ENCODE assay signal across 9 cellular contexts in the genomic region with DNA sequence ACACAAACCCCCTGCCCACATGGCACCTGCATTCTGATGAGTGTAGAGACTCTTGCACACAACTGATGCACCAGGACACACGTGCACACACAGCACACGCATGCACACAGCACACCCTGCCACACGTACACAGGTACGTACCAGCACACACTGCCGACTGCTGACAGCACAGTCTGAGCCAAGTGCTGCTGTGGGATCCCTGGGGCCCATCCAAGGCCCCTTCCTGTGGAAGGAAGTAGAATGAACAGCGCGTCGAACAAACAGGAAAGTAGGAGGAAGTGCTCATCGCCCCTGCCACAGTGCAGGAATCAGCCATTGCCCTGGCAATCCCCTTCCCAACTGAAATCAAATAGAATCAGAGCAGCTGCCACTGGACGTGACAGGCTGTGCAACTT. TPM values are rescaled to one million over a fixed set of nuclear protein-coding genes. Genes with fewer than 3 reads are reported as not detected.
A peak's percentile ranks its signal among the peaks of the same experiment; 100 is the strongest.
DNase-seq lines count a peak whose midpoint lies in the region; ATAC-seq and TF ChIP-seq lines count a peak whose summit lies in the region.
"Had no signal": no experiment of that assay in that cellular context is flagged by ENCODE, and none has a peak within 500 bp of the region (broad histone marks: within the 10 kb centered on the region; RNA-seq: fewer than 3 reads in every experiment).

No MANE protein-coding gene starts in this region.

- peak overlapping the region; percentile 61 for H3K27ac Mint-ChIP-seq in activated naive CD4-positive, alpha-beta T cell treated with anti-CD3 and anti-CD28 coated beads, Interleukin-2, amount 50 U/mL, for 24 hours

- TF ChIP-seq EP300 in transverse colon (IDR thresholded peaks at IDR 0.05; ENCODE audit: low read depth): no peak

- H3K4me1 Mint-ChIP-seq in activated naive CD4-positive, alpha-beta T cell treated with anti-CD3 and anti-CD28 coated beads, Interleukin-2, amount 50 U/mL, for 24 hours: peaks cover 41% of the 10 kb centered on the region

- peaks cover 0 to 16% (median 8%) of the 10 kb centered on the region in 4 donors for H3K4me1 ChIP-seq in transverse colon

- TF ChIP-seq CTCF in lower leg skin (IDR thresholded peaks at IDR 0.05) (no peak), transverse colon (IDR thresholded peaks at IDR 0.05) (no peak), brain microvascular endothelial cell (IDR thresholded peaks at IDR 0.05; ENCODE audit: low read depth, low read length, missing control alignments) (no peak)

- H3K36me3 Mint-ChIP-seq in activated naive CD4-positive, alpha-beta T cell treated with anti-CD3 and anti-CD28 coated beads, Interleukin-2, amount 50 U/mL, for 24 hours: peaks cover 11% of the 10 kb centered on the region

- 69 to 83% methylated on average over 10 of the region's 10 CpGs for WGBS in lower leg skin, 2 donors
- WGBS in transverse colon (ENCODE audit: low coverage in 1 of 2), 2 donors: 77% methylated on average over 10 of the region's 10 CpGs; no CpG with 5 or more reads in 1 of the 2 donors

- no peaks in the 10 kb centered on the region for H3K27me3 ChIP-seq in transverse colon
- peaks cover 3% of the 10 kb centered on the region for H3K27me3 ChIP-seq in brain microvascular endothelial cell (replicated peaks)

- intact Hi-C loops in lower leg skin (cut with DNase I; ENCODE audit: low total_unique reads): loop anchor here (5.0 kb wide), 1 partner anchor 279 kb away; no protein-coding TSS in a partner anchor
- intact Hi-C loops in transverse colon (cut with DNase I; ENCODE audit: low total_unique reads): loop anchor here (5.0 kb wide), 1 partner anchor 269 kb away; no protein-coding TSS in a partner anchor

- TF ChIP-seq POLR2A in lower leg skin (IDR thresholded peaks at IDR 0.05) (no peak), transverse colon (IDR thresholded peaks at IDR 0.05) (no peak)

- H3K9me3 ChIP-seq in transverse colon: no peaks in the 10 kb centered on the region

- H3K27ac ChIP-seq in transverse colon (no peak overlapping the region), brain microvascular endothelial cell (no peak overlapping the region)

- H3K4me3 ChIP-seq in lower leg skin (ENCODE audit: low read depth, poor library complexity, severe bottlenecking): no peak overlapping the region
- H3K4me3 ChIP-seq in transverse colon: no peak overlapping the region
- no peak overlapping the region for H3K4me3 ChIP-seq in brain microvascular endothelial cell (ENCODE audit: low read depth, low read length)

- DNase-seq in activated CD4-positive, alpha-beta T cell treated with anti-CD3 and anti-CD28 coated beads for 1 hour: peak; percentile 5
- no peak for DNase-seq in activated CD4-positive, alpha-beta T cell treated with anti-CD3 and anti-CD28 coated beads, Interleukin-2, amount 50 U/mL, for 1 hour
- DNase-seq in lower leg skin (ENCODE audit: low spot score in 2 of 2) (peak; percentile 10 to 83), transverse colon (peak; percentile 4), brain microvascular endothelial cell (no peak)
- DNase-seq: foreskin fibroblast had no signal

- H3K27me3 Mint-ChIP-seq in activated naive CD4-positive, alpha-beta T cell treated with anti-CD3 and anti-CD28 coated beads, Interleukin-2, amount 50 U/mL, for 24 hours: no peaks in the 10 kb centered on the region

- in situ Hi-C loops in transverse colon (cut with MboI; ENCODE audit: low pct_ligation_motif_present in 1 of 4, low pct_unique_long_range_greater_than_20kb in 1 of 4, low sequenced_read_pairs in 3 of 4): loop anchor here (5.0 to 10.0 kb wide), 3 partner anchors 281 to 291 kb away; no protein-coding TSS in a partner anchor
- in situ Hi-C loops in brain microvascular endothelial cell (cut with HindIII; ENCODE audit: low pct_ligation_motif_present, low sequenced_read_pairs): no loop called here

- no peaks in the 10 kb centered on the region for H3K36me3 ChIP-seq in transverse colon
- peaks cover 6% of the 10 kb centered on the region for H3K36me3 ChIP-seq in brain microvascular endothelial cell (replicated peaks)

- H3K4me3 Mint-ChIP-seq in activated naive CD4-positive, alpha-beta T cell treated with anti-CD3 and anti-CD28 coated beads, Interleukin-2, amount 50 U/mL, for 24 hours: no peak overlapping the region

- no peaks in the 10 kb centered on the region for H3K9me3 Mint-ChIP-seq in activated naive CD4-positive, alpha-beta T cell treated with anti-CD3 and anti-CD28 coated beads, Interleukin-2, amount 50 U/mL, for 24 hours

- ATAC-seq in GM19397 (IDR thresholded peaks at IDR 0.05; ENCODE audit: unreplicated experiment): no peak
- ATAC-seq in HG02642 (IDR thresholded peaks at IDR 0.05; ENCODE audit: poor library complexity, unreplicated experiment): no peak

RNA-seq across cellular contexts. Expression of a gene that starts 57.9 kb away (rescaled TPM):
- total RNA-seq in lower leg skin (10 to 100 TPM; 47.1 to 95.4 (median 76.6) TPM), transverse colon (10 to 100 TPM in 3 of 4 donors, 1 to 10 TPM in 1; 7.9 to 23.1 (median 14.0) TPM)

Comparison
In these comparisons a context has a peak if more than half of its experiments do, and no peak if none do; other contexts are left out.
1. DNase-seq: peak in activated CD4-positive, alpha-beta T cell treated with anti-CD3 and anti-CD28 coated beads for 1 hour (single experiment), lower leg skin (2 of 2) and transverse colon (single experiment); none in activated CD4-positive, alpha-beta T cell treated with anti-CD3 and anti-CD28 coated beads, Interleukin-2, amount 50 U/mL, for 1 hour (single experiment) and brain microvascular endothelial cell (single experiment).